Comparison of ENCODE assay signal across 25 cellular contexts in the genomic region with DNA sequence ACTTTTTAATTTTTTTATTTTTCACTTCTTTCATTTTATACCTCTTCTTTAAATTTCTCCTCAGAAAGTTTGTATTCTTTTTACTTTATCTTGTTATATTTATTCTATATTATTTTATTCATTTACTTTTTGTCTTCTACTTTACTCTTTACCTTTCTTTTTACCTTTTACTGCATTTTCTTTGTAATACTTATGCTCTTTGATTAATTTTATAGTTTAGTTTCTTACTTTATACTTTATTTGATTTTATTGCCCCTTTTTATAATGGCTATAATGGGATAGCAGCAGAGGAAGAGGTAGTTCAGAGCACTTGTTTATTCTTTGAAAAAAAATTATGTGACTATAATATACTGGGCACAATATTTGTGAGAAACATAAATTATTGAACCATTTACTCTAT.
"Had no signal": no experiment of that assay in that cellular context is flagged by ENCODE, and none has a peak within 500 bp of the region (broad histone marks: within the 10 kb centered on the region; RNA-seq: fewer than 3 reads in every experiment).

No MANE protein-coding gene starts in this region.

- H3K9me3 ChIP-seq: ascending aorta, breast epithelium, colonic mucosa, gastrocnemius medialis, heart left ventricle had no signal

- H3K36me3 ChIP-seq: ascending aorta, breast epithelium, cardiac muscle cell, colonic mucosa, gastrocnemius medialis, heart left ventricle had no signal

- H3K27me3 ChIP-seq: ascending aorta, breast epithelium, cardiac muscle cell, colonic mucosa, gastrocnemius medialis, heart left ventricle had no signal

- DNase-seq: activated CD4-positive, alpha-beta memory T cell treated with anti-CD3 and anti-CD28 coated beads for 36 hours; activated CD4-positive, alpha-beta T cell treated with anti-CD3 and anti-CD28 coated beads for 36 hours; activated CD4-positive, alpha-beta T cell treated with anti-CD3 and anti-CD28 coated beads, Interleukin-2, amount 10 ng/mL, durations not matched to agents 24 days and 14 days; activated CD4-positive, CD25-positive, alpha-beta regulatory T cell; activated CD4-positive, CD25-positive, alpha-beta regulatory T cell treated with anti-CD3 and anti-CD28 coated beads, Interleukin-2, amount 50 U/mL, for 72 hours; activated CD8-positive, alpha-beta memory T cell treated with anti-CD3 and anti-CD28 coated beads, Interleukin-2, amount 10 ng/mL, durations not matched to agents 7 days and 5 days; activated CD8-positive, alpha-beta memory T cell treated with anti-CD3 and anti-CD28 coated beads, Interleukin-2, amount 50 U/mL, for 4 hours; activated CD8-positive, alpha-beta T cell treated with anti-CD3 and anti-CD28 coated beads, Interleukin-2, amount 10 ng/mL, durations not matched to agents 7 days and 5 days; activated gamma-delta T cell; activated naive CD4-positive, alpha-beta T cell; activated naive CD4-positive, alpha-beta T cell treated with anti-CD3 and anti-CD28 coated beads, Interleukin-2, amount 10 ng/mL, durations not matched to agents 7 days and 5 days; activated naive CD8-positive, alpha-beta T cell treated with anti-CD3 and anti-CD28 coated beads, Interleukin-2, amount 10 ng/mL, durations not matched to agents 7 days and 5 days; activated T-cell treated with anti-CD3 and anti-CD28 coated beads, Interleukin-2, amount 50 U/mL, for 24 hours; activated T-cell treated with anti-CD3 and anti-CD28 coated beads, Interleukin-2, amount 50 U/mL, for 72 hours; central memory CD4-positive, alpha-beta T cell; colonic mucosa; effector CD8-positive, alpha-beta T cell; foreskin fibroblast; gastrocnemius medialis; glutamatergic neuron; heart left ventricle; T-helper 2 cell had no signal

- H3K27ac ChIP-seq: ascending aorta, breast epithelium, cardiac muscle cell, colonic mucosa, gastrocnemius medialis, heart left ventricle had no signal

- H3K4me1 ChIP-seq: ascending aorta, breast epithelium, colonic mucosa, heart left ventricle had no signal

- H3K4me3 ChIP-seq: ascending aorta, breast epithelium, cardiac muscle cell, colonic mucosa, gastrocnemius medialis, heart left ventricle had no signal
